8 cellular contexts compared by ENCODE assay signal in genomic region chr19:1856345-1856697, GRCh38. TPM values are rescaled to one million over a fixed set of nuclear protein-coding genes. Genes with fewer than 3 reads are reported as not detected.
DNase-seq lines count a peak whose midpoint lies in the region; ATAC-seq and TF ChIP-seq lines count a peak whose summit lies in the region.

No MANE protein-coding gene starts in this region.

- peaks cover 91% of the 10 kb centered on the region for H3K79me2 ChIP-seq in Karpas-422 (ENCODE audit: low read length)

- H3K4me3 ChIP-seq in BE2C (ENCODE audit: low read depth, low read length) (peak overlapping the region; percentile 62), Karpas-422 (ENCODE audit: low read length) (peak overlapping the region; percentile 93)

- intact Hi-C loops in natural killer cell (cut with micrococcal nuclease): no loop called here

- H3K27ac ChIP-seq in Karpas-422 (ENCODE audit: low read length) (peak overlapping the region; percentile 96), cingulate gyrus (ENCODE audit: low read depth, low read length) (peak overlapping the region; percentile 85)

- ATAC-seq in natural killer cell (no peak), GM18502 (IDR thresholded peaks at IDR 0.05; ENCODE audit: poor library complexity, unreplicated experiment) (no peak), HG02571 (IDR thresholded peaks at IDR 0.05; ENCODE audit: unreplicated experiment) (no peak), GM21786 (IDR thresholded peaks at IDR 0.05; ENCODE audit: unreplicated experiment) (no peak)

- H3K4me2 ChIP-seq in Karpas-422 (ENCODE audit: low read depth, low read length, poor library complexity, severe bottlenecking): peak overlapping the region; percentile 90

- H3K9me3 ChIP-seq in BE2C (no peaks in the 10 kb centered on the region), Karpas-422 (ENCODE audit: low read length) (no peaks in the 10 kb centered on the region)

- no peaks in the 10 kb centered on the region for H3K36me3 Mint-ChIP-seq in natural killer cell

- H2AFZ ChIP-seq in Karpas-422 (ENCODE audit: low read length): no peak overlapping the region

- peaks cover 61% of the 10 kb centered on the region for H4K20me1 ChIP-seq in Karpas-422 (ENCODE audit: insufficient read depth, low read depth, low read length)

- H3K27me3 Mint-ChIP-seq in natural killer cell (ENCODE audit: low read depth in 2 of 2): no peaks in the 10 kb centered on the region

- H3K36me3 ChIP-seq in BE2C (peaks cover 4% of the 10 kb centered on the region), Karpas-422 (ENCODE audit: insufficient read depth, low read length) (no peaks in the 10 kb centered on the region; the same call in 1 of the 2 replicates)

- no peaks in the 10 kb centered on the region for H3K9me2 ChIP-seq in Karpas-422 (replicated peaks; ENCODE audit: insufficient read depth, low read length)

- DNase-seq in BE2C (no peak), Karpas-422 (peak; percentile 54), natural killer cell (no peak), AML-193 (lab: John Stamatoyannopoulos, UW) (no peak)

- no peaks in the 10 kb centered on the region for H3K9me3 Mint-ChIP-seq in natural killer cell

- peak overlapping the region; percentile 84 for H3K4me3 Mint-ChIP-seq in natural killer cell

- peak overlapping the region; percentile 97 for H3K9ac ChIP-seq in Karpas-422 (ENCODE audit: low read length)

- H3K4me1 ChIP-seq in BE2C (peaks cover 49% of the 10 kb centered on the region), Karpas-422 (ENCODE audit: low read length) (peaks cover 88% of the 10 kb centered on the region)

- TF ChIP-seq CTCF in BE2C (IDR thresholded peaks at IDR 0.05; ENCODE audit: low read depth, low read length) (no peak), natural killer cell (IDR thresholded peaks at IDR 0.05) (no peak)

- H3K27ac Mint-ChIP-seq in natural killer cell: peak overlapping the region; percentile 82 to 88

- no peaks in the 10 kb centered on the region for H3K27me3 ChIP-seq in BE2C
- H3K27me3 ChIP-seq in Karpas-422 (ENCODE audit: low read length): no peaks in the 10 kb centered on the region

- peaks cover 19 to 46% of the 10 kb centered on the region in 2 donors for H3K4me1 Mint-ChIP-seq in natural killer cell

RNA-seq across cellular contexts. Expression of gene KLF16, which starts 7.1 kb away (rescaled TPM):
- polyA plus RNA-seq in BE2C (2012; ENCODE audit: insufficient read depth, insufficient read length, low read depth): 112 TPM
- 12.8 and 13.2 TPM in 2 replicates for total RNA-seq in Karpas-422 (2014; rRNA removed; shearing (Covaris generic); ENCODE audit: low replicate concordance)
- 10 to 100 TPM; 29.1 to 38.4 (median 34.8) TPM for total RNA-seq in natural killer cell

RNA-seq across cellular contexts. Expression of gene REXO1, which starts 8.0 kb away (rescaled TPM):
- 165 TPM for polyA plus RNA-seq in BE2C (2012; ENCODE audit: insufficient read depth, insufficient read length, low read depth)
- 15.7 and 16.3 TPM in 2 replicates for total RNA-seq in Karpas-422 (2014; rRNA removed; shearing (Covaris generic); ENCODE audit: low replicate concordance)
- 10 to 100 TPM; 90.7 to 91.7 (median 91.5) TPM for total RNA-seq in natural killer cell

RNA-seq across cellular contexts. Expression of gene ABHD17A, which starts 29.0 kb away (rescaled TPM):
- 324 TPM for polyA plus RNA-seq in BE2C (2012; ENCODE audit: insufficient read depth, insufficient read length, low read depth)
- total RNA-seq in Karpas-422 (2014; rRNA removed; shearing (Covaris generic); ENCODE audit: low replicate concordance): 52.5 and 110 TPM in 2 replicates
- total RNA-seq in natural killer cell: 100 to 1,000 TPM; 554 to 652 (median 608) TPM

RNA-seq across cellular contexts. Expression of gene ATP8B3, which starts 44.2 kb away (rescaled TPM):
- 0.29 TPM for polyA plus RNA-seq in BE2C (2012; ENCODE audit: insufficient read depth, insufficient read length, low read depth)
- total RNA-seq in Karpas-422 (2014; rRNA removed; shearing (Covaris generic); ENCODE audit: low replicate concordance): 1.0 and 6.0 TPM in 2 replicates
- total RNA-seq in natural killer cell: 10 to 100 TPM in 2 of 3 donors, 1 to 10 TPM in 1; 5.3 to 11.5 (median 11.2) TPM

RNA-seq across cellular contexts. Expression of gene ADAT3, which starts 48.9 kb away (rescaled TPM):
- polyA plus RNA-seq in BE2C (2012; ENCODE audit: insufficient read depth, insufficient read length, low read depth): 51.0 TPM
- total RNA-seq in Karpas-422 (2014; rRNA removed; shearing (Covaris generic); ENCODE audit: low replicate concordance): 1.2 and 5.2 TPM in 2 replicates
- total RNA-seq in natural killer cell: 10 to 100 TPM; 13.0 to 20.9 (median 13.1) TPM
